4 cellular contexts compared by ENCODE assay signal in genomic region chr3:22608093-22608492, GRCh38.
"Had no signal": no experiment of that assay in that cellular context is flagged by ENCODE, and none has a peak within 500 bp of the region (broad histone marks: within the 10 kb centered on the region; RNA-seq: fewer than 3 reads in every experiment).

No MANE protein-coding gene starts in this region.

- H3K4me2 ChIP-seq: GM23338 had no signal

- H3K4me3 ChIP-seq: GM23338 had no signal

- ATAC-seq: GM23338 had no signal

- H2AFZ ChIP-seq: GM23338 had no signal

- DNase-seq: H9, HCEC 1CT, IMR-90 had no signal
